Comparison of ENCODE assay signal across 27 cellular contexts in the genomic region with DNA sequence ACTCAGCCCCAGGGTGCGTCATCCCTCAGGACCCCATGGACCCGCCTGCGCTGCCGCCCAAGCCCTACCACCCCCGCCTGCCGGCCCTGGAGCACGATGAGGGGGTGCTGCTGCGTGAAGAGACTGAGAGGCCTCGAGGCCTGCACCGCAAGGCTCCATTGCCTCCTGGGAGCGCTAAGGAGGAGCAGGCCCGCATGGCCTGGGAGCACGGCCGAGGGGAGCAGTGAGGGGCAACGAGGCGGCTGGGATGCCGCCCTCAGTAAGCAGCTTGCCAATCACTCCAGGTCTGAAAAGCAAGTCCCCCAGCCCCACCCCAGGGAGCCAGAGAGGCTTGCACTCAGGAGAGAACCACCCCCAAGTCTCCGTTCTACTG.
"Had no signal": no experiment of that assay in that cellular context is flagged by ENCODE, and none has a peak within 500 bp of the region (broad histone marks: within the 10 kb centered on the region; RNA-seq: fewer than 3 reads in every experiment).

No MANE protein-coding gene starts in this region.

- H3K27ac ChIP-seq: adrenal gland, body of pancreas, colonic mucosa, epithelial cell of prostate, esophagus squamous epithelium, gastroesophageal sphincter, heart right ventricle had no signal

- DNase-seq: activated CD4-positive, alpha-beta T cell treated with anti-CD3 and anti-CD28 coated beads for 1 hour; activated CD4-positive, alpha-beta T cell treated with anti-CD3 and anti-CD28 coated beads for 4 hours; activated CD4-positive, alpha-beta T cell treated with anti-CD3 and anti-CD28 coated beads, Interleukin-2, amount 10 ng/mL, durations not matched to agents 7 days and 5 days; activated CD4-positive, alpha-beta T cell treated with anti-CD3 and anti-CD28 coated beads, Interleukin-2, amount 50 U/mL, for 48 hours; activated CD4-positive, CD25-positive, alpha-beta regulatory T cell; activated CD8-positive, alpha-beta T cell treated with anti-CD3 and anti-CD28 coated beads for 36 hours; activated effector memory CD4-positive, alpha-beta T cell treated with Interleukin-2 at 50 U/mL for 16 hours; activated naive CD4-positive, alpha-beta T cell treated with anti-CD3 and anti-CD28 coated beads for 36 hours; activated naive CD8-positive, alpha-beta T cell treated with anti-CD3 and anti-CD28 coated beads for 36 hours; activated naive CD8-positive, alpha-beta T cell treated with anti-CD3 and anti-CD28 coated beads, Interleukin-2, amount 50 U/mL, for 24 hours; activated T-cell treated with anti-CD3 and anti-CD28 coated beads, Interleukin-2, amount 50 U/mL, for 1 hour; amygdala; body of pancreas; central memory CD4-positive, alpha-beta T cell; cerebellar nuclear complex; colonic mucosa; effector CD8-positive, alpha-beta T cell; esophagus squamous epithelium; foreskin melanocyte; heart right ventricle; T-helper 2 cell had no signal

- H3K27me3 ChIP-seq: adrenal gland, body of pancreas, colonic mucosa, esophagus squamous epithelium, gastroesophageal sphincter, heart right ventricle had no signal

- ATAC-seq: activated CD8-positive, alpha-beta T cell treated with anti-CD3 and anti-CD28 coated beads for 36 hours; activated naive CD8-positive, alpha-beta T cell treated with anti-CD3 and anti-CD28 coated beads, Interleukin-2, amount 50 U/mL, for 24 hours; activated T-helper 17 cell treated with anti-CD3 and anti-CD28 coated beads, Interleukin-2, amount 50 U/mL, for 72 hours; body of pancreas; gastroesophageal sphincter; heart right ventricle had no signal

- H3K4me3 ChIP-seq: adrenal gland, body of pancreas, colonic mucosa, esophagus squamous epithelium, gastroesophageal sphincter, heart right ventricle had no signal

- H3K36me3 ChIP-seq: adrenal gland, colonic mucosa, esophagus squamous epithelium had no signal

- H3K9me3 ChIP-seq: adrenal gland, body of pancreas, colonic mucosa, esophagus squamous epithelium, gastroesophageal sphincter, heart right ventricle had no signal

- FAIRE-seq: endometrium, endothelial cell of umbilical vein had no signal
